ENCODE assay signal across 8 cellular contexts in genomic region chr1:219927956-219928790, GRCh38. TPM values are rescaled to one million over a fixed set of nuclear protein-coding genes. Genes with fewer than 3 reads are reported as not detected.
DNase-seq lines count a peak whose midpoint lies in the region; TF ChIP-seq lines count a peak whose summit lies in the region.

Gene SLC30A10 (minus strand): TSS chr1:219928557. CDS start chr1:219928440, 117 bp downstream.

- TF ChIP-seq CTCF in epithelial cell of esophagus (IDR thresholded peaks at IDR 0.05; ENCODE audit: insufficient read depth, low read depth, low read length, missing control alignments) = no peak
- TF ChIP-seq CTCF in transverse colon (IDR thresholded peaks at IDR 0.05) = no peak

- no peaks in the 10 kb centered on the region for H3K9me3 ChIP-seq in GM23248 (ENCODE audit: low read depth)
- H3K9me3 ChIP-seq in transverse colon = no peaks in the 10 kb centered on the region

- no peaks in the 10 kb centered on the region for H3K79me2 ChIP-seq in GM23248 (ENCODE audit: insufficient read depth)

- no peak for TF ChIP-seq EP300 in transverse colon (IDR thresholded peaks at IDR 0.05; ENCODE audit: low read depth)

- no peaks in the 10 kb centered on the region for H4K20me1 ChIP-seq in GM23248 (ENCODE audit: insufficient read depth)

- H3K27me3 ChIP-seq in GM23248 (replicated peaks; ENCODE audit: insufficient read depth) (peaks cover 19% of the 10 kb centered on the region), transverse colon (peaks cover 43% of the 10 kb centered on the region)

- no peak within 1 kb of the TSS for H3K27ac ChIP-seq in GM23248
- peak within 1 kb of the TSS in 2 of 4 donors; percentile 11 to 55 for H3K27ac ChIP-seq in transverse colon

- WGBS in GM23248 (ENCODE audit: low coverage in 1 of 2, low lambda C conversion rate in 2 of 2, missing lambda C conversion rate in 2 of 2), 2 experiments = 4 to 5% methylated on average over 69 to 83 of the region's 91 CpGs
- WGBS in transverse colon (ENCODE audit: low coverage in 1 of 2), 2 donors = 3% methylated on average over 33 of the region's 91 CpGs; no CpG with 5 or more reads in 1 of the 2 donors

- H3K4me1 ChIP-seq in GM23248 (ENCODE audit: insufficient read depth) (no peaks in the 10 kb centered on the region), transverse colon (peaks cover 4 to 27% (median 10%) of the 10 kb centered on the region in 4 donors)

- H3F3A ChIP-seq in GM23248 (ENCODE audit: insufficient read depth) = no peaks in the 10 kb centered on the region

- H3K9me2 ChIP-seq in GM23248 (ENCODE audit: insufficient read depth) = no peaks in the 10 kb centered on the region

- H3K4me3 ChIP-seq in GM23248 (peak within 1 kb of the TSS; percentile 59), epithelial cell of esophagus (ENCODE audit: low read length) (peak within 1 kb of the TSS; percentile 24), transverse colon (peak within 1 kb of the TSS; percentile 9 to 49 (median 16))

- peak within 1 kb of the TSS; percentile 58 for H3K4me2 ChIP-seq in GM23248 (ENCODE audit: unreplicated experiment)

- H2AFZ ChIP-seq in GM23248 = peak within 1 kb of the TSS; percentile 68

- DNase-seq in D341Med (ENCODE audit: low spot score) (peak; percentile 89), GM23248 (peak; percentile 35), RPMI8226 (peak; percentile 24), epithelial cell of esophagus (ENCODE audit: low read depth) (peak; percentile 9), midbrain (lab: John Stamatoyannopoulos, UW) (peak; percentile 12), transverse colon (peak; percentile 57), epidermal melanocyte (ENCODE audit: insufficient read length, low spot score) (no peak), SW480 (ENCODE audit: low spot score) (no peak)

- intact Hi-C loops in transverse colon (cut with DNase I; ENCODE audit: low total_unique reads) = no loop called here

- H3K36me3 ChIP-seq in GM23248 (ENCODE audit: low read depth) (no peaks in the 10 kb centered on the region), transverse colon (no peaks in the 10 kb centered on the region)

- peak; percentile 61 for TF ChIP-seq POLR2A in transverse colon (IDR thresholded peaks at IDR 0.05)

- no peak within 1 kb of the TSS for H3K9ac ChIP-seq in GM23248

- in situ Hi-C loops in GM23248 (cut with MboI) (no loop called here), transverse colon (cut with MboI; ENCODE audit: low pct_ligation_motif_present in 1 of 4, low pct_unique_long_range_greater_than_20kb in 1 of 4, low sequenced_read_pairs in 3 of 4) (no loop called here)

RNA-seq across cellular contexts. Expression of gene SLC30A10, which starts in this region (rescaled TPM):
- not detected in 2 replicates for total RNA-seq in GM23248 (2014; rRNA removed; shearing (Covaris generic))
- not detected in 2 replicates for polyA plus RNA-seq in GM23248 (2016; fragmentation: Nextera tagmentation; extraction: Ambion mirVana)
- 10 to 100 TPM in 3 of 4 donors, not detected in 1; 19.2 to 79.3 (median 22.1) TPM for total RNA-seq in transverse colon

Comparison
In these comparisons a context has a peak if more than half of its experiments do, and no peak if none do; other contexts are left out.
1. Peak in DNase-seq, H3K4me3 ChIP-seq and H3K4me2 ChIP-seq in GM23248; RNA of the gene not detected or under 1 TPM.
2. DNase-seq: peak in D341Med (single experiment), RPMI8226 (single experiment), epithelial cell of esophagus (single experiment), midbrain (single experiment) and transverse colon (single experiment); none in epidermal melanocyte (single experiment) and SW480 (single experiment).
3. Peak in every context shown above with its lines, with median percentiles within 50 percentile points of each other: H3K4me3 ChIP-seq.